Comparison of ENCODE assay signal across 1 cellular context in genomic region chr2:42101641-42102605, GRCh38.
A peak's percentile ranks its signal among the peaks of the same experiment; 100 is the strongest.
TF ChIP-seq lines count a peak whose summit lies in the region.

No MANE protein-coding gene starts in this region.

TF ChIP-seq in H1, 55 proteins besides CTCF, POLR2A, EP300 and RAD21 (continued from another document):
- TF ChIP-seq TBP (IDR thresholded peaks at IDR 0.05; ENCODE audit: low read depth, low read length) (no peak), KDM1A (IDR thresholded peaks at IDR 0.05; ENCODE audit: borderline replicate concordance, low read length) (peak; percentile 99), POLR2AphosphoS5 (IDR thresholded peaks at IDR 0.05; ENCODE audit: low read depth, low read length) (0 out of 2 replicates have a peak, but pooled peaks have one; percentile 12), JUND (IDR thresholded peaks at IDR 0.05; ENCODE audit: low read length) (peak; percentile 28; the same call in 1 of the 2 replicates), SP4 (IDR thresholded peaks at IDR 0.05; ENCODE audit: low read length) (peak; percentile 69; the same call in 1 of the 2 replicates), PHF8 (conservative IDR thresholded peaks at IDR 0.05; ENCODE audit: low read depth, low read length) (peak; percentile 36), CTBP2 (IDR thresholded peaks at IDR 0.05; ENCODE audit: borderline replicate concordance, insufficient read depth, insufficient read length, low read length) (no peak), TAF1 (IDR thresholded peaks at IDR 0.05; ENCODE audit: low read depth, low read length) (peak; percentile 34; the same call in 1 of the 2 replicates), SUZ12 (IDR thresholded peaks at IDR 0.05; ENCODE audit: low read length) (0 out of 2 replicates have a peak, but pooled peaks have one; percentile 0), HDAC2 (IDR thresholded peaks at IDR 0.05; ENCODE audit: borderline replicate concordance in 1 of 2, low read depth in 2 of 2, low read length in 2 of 2) (peak in 1 of 2 experiments; percentile 89; a peak in 1 of 4 replicates), RNF2 (IDR thresholded peaks at IDR 0.05; ENCODE audit: borderline replicate concordance, low read depth, low read length, missing control alignments, poor library complexity, severe bottlenecking) (no peak), E2F6 (IDR thresholded peaks at IDR 0.05) (peak; percentile 89)
- TF ChIP-seq, protein P1, sequence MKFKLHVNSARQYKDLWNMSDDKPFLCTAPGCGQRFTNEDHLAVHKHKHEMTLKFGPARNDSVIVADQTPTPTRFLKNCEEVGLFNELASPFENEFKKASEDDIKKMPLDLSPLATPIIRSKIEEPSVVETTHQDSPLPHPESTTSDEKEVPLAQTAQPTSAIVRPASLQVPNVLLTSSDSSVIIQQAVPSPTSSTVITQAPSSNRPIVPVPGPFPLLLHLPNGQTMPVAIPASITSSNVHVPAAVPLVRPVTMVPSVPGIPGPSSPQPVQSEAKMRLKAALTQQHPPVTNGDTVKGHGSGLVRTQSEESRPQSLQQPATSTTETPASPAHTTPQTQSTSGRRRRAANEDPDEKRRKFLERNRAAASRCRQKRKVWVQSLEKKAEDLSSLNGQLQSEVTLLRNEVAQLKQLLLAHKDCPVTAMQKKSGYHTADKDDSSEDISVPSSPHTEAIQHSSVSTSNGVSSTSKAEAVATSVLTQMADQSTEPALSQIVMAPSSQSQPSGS (IDR thresholded peaks at IDR 0.05; ENCODE audit: low read length): peak; percentile 71; the same call in 1 of the 2 replicates
